In the genomic region with DNA sequence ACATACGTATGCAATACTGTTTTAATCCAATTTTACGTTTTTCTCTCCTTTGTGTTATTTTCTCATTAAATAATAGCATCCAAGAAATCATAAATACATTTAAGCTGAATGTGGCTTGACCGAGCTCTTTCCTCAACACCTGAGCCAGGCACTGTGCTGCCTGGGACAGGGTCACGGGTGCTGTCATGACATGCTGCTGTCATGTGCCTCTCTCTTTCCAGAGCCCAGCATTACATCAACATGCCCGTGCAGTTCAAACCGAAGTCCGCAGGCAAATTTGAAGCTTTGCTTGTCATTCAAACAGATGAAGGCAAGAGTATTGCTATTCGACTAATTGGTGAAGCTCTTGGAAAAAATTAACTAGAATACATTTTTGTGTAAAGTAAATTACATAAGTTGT, we compare ENCODE assay signal across 18 cellular contexts.
"Had no signal": no experiment of that assay in that cellular context is flagged by ENCODE, and none has a peak within 500 bp of the region (broad histone marks: within the 10 kb centered on the region; RNA-seq: fewer than 3 reads in every experiment).

No MANE protein-coding gene starts in this region.

- ATAC-seq: right cardiac atrium; stimulated activated effector memory CD8-positive, alpha-beta T cell treated with anti-CD3 and anti-CD28 coated beads, Interleukin-12 subunit alpha, Interleukin-12 subunit beta, amount 100 ng/mL, for 72 hours; stimulated activated naive CD8-positive, alpha-beta T cell treated with anti-CD3 and anti-CD28 coated beads, Interleukin-15, Interleukin-2, amounts not matched to agents 100 U/mL and 50 U/mL, for 24 hours had no signal

- H3K27me3 ChIP-seq: heart right ventricle, left lung, tibial artery, upper lobe of left lung, uterus had no signal

- H3K4me3 ChIP-seq: heart right ventricle, left lung, lung, smooth muscle cell, tibial artery, upper lobe of left lung, uterus had no signal

- DNase-seq: cerebellar nuclear complex; erythroblast; heart right ventricle; left lung; mesenchymal stem cell; midbrain; naive B cell; right cardiac atrium; stimulated activated CD4-positive, alpha-beta T cell treated with anti-CD3 and anti-CD28 coated beads, Interleukin-4, amount 100 ng/mL, for 1 hour; stimulated activated CD8-positive, alpha-beta memory T cell treated with anti-CD3 and anti-CD28 coated beads, Interleukin-4, amount 100 ng/mL, for 48 hours; stimulated activated naive CD8-positive, alpha-beta T cell treated with anti-CD3 and anti-CD28 coated beads, Interleukin-15, Interleukin-2, amounts not matched to agents 100 U/mL and 50 U/mL, for 24 hours; tibial artery; upper lobe of left lung; uterus had no signal

- H3K4me1 ChIP-seq: left lung, parathyroid adenoma, tibial artery, upper lobe of left lung, uterus had no signal

- H3K27ac ChIP-seq: heart right ventricle, left lung, parathyroid adenoma, tibial artery, upper lobe of left lung, uterus had no signal

- H3K36me3 ChIP-seq: uterus had no signal

- H3K9me3 ChIP-seq: heart right ventricle, left lung, tibial artery, upper lobe of left lung, uterus had no signal
